In the genomic region with DNA sequence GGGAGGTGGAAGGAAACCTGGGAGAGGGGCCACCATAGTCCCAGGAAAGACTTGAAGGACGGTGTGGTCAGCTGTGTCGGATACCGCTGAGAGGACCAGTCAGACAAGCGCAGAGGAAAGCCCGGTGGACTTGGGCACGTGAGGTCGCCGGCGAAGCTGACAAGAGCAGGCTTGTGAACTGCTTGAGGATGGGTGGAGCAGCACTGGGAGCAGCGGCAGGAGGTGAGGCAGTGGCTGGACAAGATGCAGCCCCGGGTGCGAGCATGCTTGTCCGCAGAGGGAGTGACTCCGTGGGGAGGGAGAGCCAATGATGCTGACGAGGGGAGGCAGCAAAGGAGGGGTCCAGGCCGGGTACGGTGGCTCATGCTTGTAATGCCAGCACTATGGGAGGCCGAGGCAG, we compare ENCODE assay signal across 1 cellular context.
TF ChIP-seq lines count a peak whose summit lies in the region.

No MANE protein-coding gene starts in this region.

TF ChIP-seq in HepG2, 621 proteins besides CTCF, POLR2A, EP300 and RAD21:
- TF ChIP-seq ZNF282 (IDR thresholded peaks at IDR 0.05; ENCODE audit: partially characterized antibody) (no peak), ZNF263 (CRISPR knock-in tag; IDR thresholded peaks at IDR 0.05) (peak; percentile 46; the same call in 1 of the 2 replicates), BHLHE40 (IDR thresholded peaks at IDR 0.05; ENCODE audit: low read length) (peak; percentile 60), ZNF687 (CRISPR knock-in tag; IDR thresholded peaks at IDR 0.05) (peak; percentile 31; the same call in 1 of the 2 replicates)
